In the genomic region with DNA sequence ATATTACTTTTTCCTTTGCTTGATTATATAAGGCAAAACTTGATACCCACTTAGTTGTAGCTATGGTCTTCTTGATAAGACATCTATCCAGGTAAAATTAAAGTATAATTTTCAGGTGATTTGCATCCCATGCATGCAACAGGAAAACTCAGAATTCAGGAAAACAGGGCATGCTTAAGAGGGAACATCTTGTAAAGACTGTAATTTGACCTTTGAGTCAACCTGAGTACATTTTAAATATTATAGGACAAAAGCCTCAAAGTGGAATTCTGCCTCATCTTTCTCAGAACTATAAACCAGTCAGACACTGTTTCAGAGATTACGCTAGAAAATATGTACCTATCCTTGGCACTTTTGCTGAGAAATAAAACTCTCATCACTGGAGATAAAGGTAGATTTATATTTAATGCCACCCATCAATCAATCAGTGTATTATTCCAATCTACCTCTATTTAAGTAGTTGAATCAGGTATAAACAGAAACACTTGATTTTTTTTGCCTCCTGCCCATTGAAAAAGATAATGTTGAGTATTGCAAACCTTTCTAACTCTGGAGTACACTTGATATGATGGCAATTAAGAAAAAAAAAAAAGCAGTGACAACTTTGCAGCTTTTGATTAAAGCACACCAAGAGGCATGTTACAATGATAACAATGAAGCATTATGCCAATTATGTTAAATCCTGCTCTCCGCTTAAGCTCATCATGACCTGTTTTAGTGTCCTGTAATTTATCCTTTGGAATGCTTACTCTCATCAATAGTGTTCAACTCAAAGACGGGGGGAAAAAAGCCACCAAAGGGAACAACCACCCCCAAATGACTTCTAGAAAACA, we compare ENCODE assay signal across 8 cellular contexts. TPM values are rescaled to one million over a fixed set of nuclear protein-coding genes. Genes with fewer than 3 reads are reported as not detected.
A peak's percentile ranks its signal among the peaks of the same experiment; 100 is the strongest.
DNase-seq lines count a peak whose midpoint lies in the region; ATAC-seq and TF ChIP-seq lines count a peak whose summit lies in the region.

No MANE protein-coding gene starts in this region.

- 61% methylated on average over 3 of the region's 3 CpGs for WGBS in HUES64

- intact Hi-C loops in naive thymus-derived CD4-positive, alpha-beta T cell (cut with micrococcal nuclease), result loop anchor here (5.0 to 10.0 kb wide), 12 partner anchors 161 to 1507 kb away; a partner anchor contains a TSS

- POLR2A ChIA-PET in naive thymus-derived CD4-positive, alpha-beta T cell (lab: Charles Lee), result interaction anchor here (0.5 to 5.3 kb wide), 10 partner anchors 36 to 1199 kb away, joined by 3 to 81 read pairs (median 5); a partner anchor contains a TSS

- peaks cover 31% of the 10 kb centered on the region for H3K36me3 ChIP-seq in HUES64 (ENCODE audit: insufficient read depth, low read length)
- peaks cover 0 to 12% (median 0%) of the 10 kb centered on the region in 3 experiments for H3K36me3 ChIP-seq in naive thymus-derived CD4-positive, alpha-beta T cell (ENCODE audit: control insufficient read depth in 2 of 3, insufficient read depth in 3 of 3, low read length in 3 of 3)

- H3K9me3 Mint-ChIP-seq in central memory CD8-positive, alpha-beta T cell, result no peaks in the 10 kb centered on the region
- H3K9me3 Mint-ChIP-seq in naive thymus-derived CD4-positive, alpha-beta T cell, result peaks cover 0 to 13% (median 0%) of the 10 kb centered on the region in 11 donors

- TF ChIP-seq CTCF in AG10803 (conservative IDR thresholded peaks at IDR 0.05; ENCODE audit: low read length), result no peak

- no peaks in the 10 kb centered on the region for H3K9me3 ChIP-seq in HUES64 (ENCODE audit: insufficient read depth, low read depth, low read length)
- H3K9me3 ChIP-seq in naive thymus-derived CD4-positive, alpha-beta T cell (ENCODE audit: control insufficient read depth in 2 of 3, low read length in 3 of 3), result no peaks in the 10 kb centered on the region

- in situ Hi-C loops in ACHN (cut with HindIII; ENCODE audit: low pct_ligation_motif_present, low pct_unique_long_range_greater_than_20kb, low sequenced_read_pairs), result loop anchor here (10.0 kb wide), 1 partner anchor 163 kb away; no protein-coding TSS in a partner anchor

- peaks cover 54% of the 10 kb centered on the region for H3K4me1 ChIP-seq in HUES64 (ENCODE audit: insufficient read depth, low read length)
- H3K4me1 ChIP-seq in naive thymus-derived CD4-positive, alpha-beta T cell (ENCODE audit: control insufficient read depth in 2 of 2, insufficient read depth in 2 of 2, low read length in 2 of 2), result peaks cover 32 to 44% of the 10 kb centered on the region in 2 donors

- peak overlapping the region; percentile 92 for H3K4me3 ChIP-seq in AG10803 (ENCODE audit: low read length)
- H3K4me3 ChIP-seq in HUES64 (ENCODE audit: low read length), result peak overlapping the region; percentile 91
- peak overlapping the region; percentile 47 for H3K4me3 ChIP-seq in naive thymus-derived CD4-positive, alpha-beta T cell (ENCODE audit: low read length)

- peak overlapping the region; percentile 62 for H3K27ac Mint-ChIP-seq in central memory CD8-positive, alpha-beta T cell (ENCODE audit: low read depth)
- H3K27ac Mint-ChIP-seq in naive thymus-derived CD4-positive, alpha-beta T cell, result peak overlapping the region; percentile 5 to 100 (median 98)

- CTCF ChIA-PET in naive thymus-derived CD4-positive, alpha-beta T cell (lab: Charles Lee), result interaction anchor here (0.5 to 3.8 kb wide), 5 partner anchors 7 to 1064 kb away, joined by 3 to 49 read pairs (median 3); no protein-coding TSS in a partner anchor

- no peaks in the 10 kb centered on the region for H3K27me3 Mint-ChIP-seq in central memory CD8-positive, alpha-beta T cell
- H3K27me3 Mint-ChIP-seq in naive thymus-derived CD4-positive, alpha-beta T cell, result no peaks in the 10 kb centered on the region

- H3K27ac ChIP-seq in HUES64 (ENCODE audit: low read depth, low read length), result peak overlapping the region; percentile 10
- H3K27ac ChIP-seq in naive thymus-derived CD4-positive, alpha-beta T cell (ENCODE audit: low read depth, low read length), result peak overlapping the region; percentile 82

- peak overlapping the region; percentile 58; the same call in 1 of the 2 replicates for H3K9ac ChIP-seq in HUES64 (ENCODE audit: low read depth, low read length)

- peaks cover 45% of the 10 kb centered on the region for H3K36me3 Mint-ChIP-seq in central memory CD8-positive, alpha-beta T cell (ENCODE audit: insufficient read depth)
- peaks cover 5 to 29% (median 13%) of the 10 kb centered on the region in 5 donors for H3K36me3 Mint-ChIP-seq in naive thymus-derived CD4-positive, alpha-beta T cell

- peaks cover 49% of the 10 kb centered on the region for H3K4me1 Mint-ChIP-seq in central memory CD8-positive, alpha-beta T cell
- H3K4me1 Mint-ChIP-seq in naive thymus-derived CD4-positive, alpha-beta T cell, result peaks cover 30 to 62% (median 51%) of the 10 kb centered on the region in 7 donors

- ATAC-seq in central memory CD8-positive, alpha-beta T cell (replicated peaks; ENCODE audit: extremely low read depth, poor library complexity, severe bottlenecking), result no peak
- no peak for ATAC-seq in naive thymus-derived CD4-positive, alpha-beta T cell
- ATAC-seq in GM18867 (IDR thresholded peaks at IDR 0.05; ENCODE audit: unreplicated experiment), result no peak

- DNase-seq in AG10803 (ENCODE audit: low read depth) (peak; percentile 56), ACHN (no peak), hippocampal formation (lab: John Stamatoyannopoulos, UW) (no peak)
- DNase-seq in central memory CD8-positive, alpha-beta T cell (ENCODE audit: low spot score in 2 of 2), result no peak
- no peak for DNase-seq in naive thymus-derived CD4-positive, alpha-beta T cell
- DNase-seq in stimulated activated CD4-positive, alpha-beta T cell treated with anti-CD3 and anti-CD28 coated beads, Interleukin-4, amount 100 ng/mL, for 1 hour, result no peak

- H3K27me3 ChIP-seq in HUES64 (ENCODE audit: insufficient read depth, low read length), result no peaks in the 10 kb centered on the region
- no peaks in the 10 kb centered on the region for H3K27me3 ChIP-seq in naive thymus-derived CD4-positive, alpha-beta T cell (ENCODE audit: control insufficient read depth in 2 of 2, insufficient read depth in 2 of 2, low read length in 2 of 2)

- peak overlapping the region; percentile 100 for H3K4me3 Mint-ChIP-seq in central memory CD8-positive, alpha-beta T cell
- H3K4me3 Mint-ChIP-seq in naive thymus-derived CD4-positive, alpha-beta T cell, result peak overlapping the region; percentile 76 to 100 (median 99)

RNA-seq across cellular contexts. Expression of a gene that starts 2.8 kb away (rescaled TPM):
- 79.0 TPM for polyA plus RNA-seq in HUES64 (2013, experiment 1 of 2)
- 104 TPM for polyA plus RNA-seq in HUES64 (2013, experiment 2 of 2)
- total RNA-seq in naive thymus-derived CD4-positive, alpha-beta T cell, result 100 to 1,000 TPM in 4 of 5 experiments, 10 to 100 TPM in 1; 58.8 to 152 (median 118) TPM
- polyA plus RNA-seq in naive thymus-derived CD4-positive, alpha-beta T cell, result 10 to 100 TPM; 30.6 to 35.9 TPM
